ENCODE assay signal across 9 cellular contexts in the genomic region with DNA sequence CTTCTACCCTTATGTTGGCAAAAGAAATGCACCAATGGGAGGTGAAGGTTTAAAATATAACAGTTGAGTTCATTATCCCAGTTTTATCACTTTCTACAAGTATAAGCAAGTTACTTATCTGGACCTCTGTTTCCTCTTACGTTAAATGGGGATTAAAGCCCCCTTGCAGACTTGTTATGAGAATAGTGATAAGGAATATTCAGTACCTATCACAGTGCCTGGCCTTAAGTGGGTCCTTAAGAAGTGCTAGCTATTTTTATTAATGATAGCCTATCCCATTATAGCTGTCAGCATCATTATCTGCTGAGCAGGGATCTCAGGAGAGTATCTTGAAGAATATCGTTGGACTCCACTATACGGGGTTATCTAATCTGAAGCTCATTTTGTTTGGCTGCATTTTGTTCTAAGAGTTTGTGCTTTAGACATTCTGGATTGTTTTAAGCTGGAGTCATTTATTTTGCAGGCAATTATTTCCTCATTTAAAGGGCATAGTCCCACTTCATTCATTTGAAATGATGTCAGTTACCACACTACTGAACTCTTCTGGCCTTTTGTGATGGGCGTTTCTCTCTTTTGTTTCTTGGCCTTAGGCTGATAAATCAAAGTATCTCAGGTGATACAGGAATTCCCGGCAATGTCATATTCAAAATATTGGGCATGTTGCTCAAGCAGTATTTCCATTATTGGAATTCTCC. TPM values are rescaled to one million over a fixed set of nuclear protein-coding genes. Genes with fewer than 3 reads are reported as not detected.
DNase-seq lines count a peak whose midpoint lies in the region; ATAC-seq, FAIRE-seq and TF ChIP-seq lines count a peak whose summit lies in the region.
"Had no signal": no experiment of that assay in that cellular context is flagged by ENCODE, and none has a peak within 500 bp of the region (broad histone marks: within the 10 kb centered on the region; RNA-seq: fewer than 3 reads in every experiment).

No MANE protein-coding gene starts in this region.

- H3K27ac Mint-ChIP-seq in activated T-cell treated with anti-CD3 and anti-CD28 coated beads, Interleukin-2, amount 50 U/mL, for 72 hours: peak overlapping the region; percentile 50
- peak overlapping the region; percentile 57 for H3K27ac Mint-ChIP-seq in MCF 10A (ENCODE audit: low read depth, unreplicated experiment)

- no peak for FAIRE-seq in kidney (lab: Jason Lieb, UNC)

- no peaks in the 10 kb centered on the region for H3K27me3 ChIP-seq in upper lobe of right lung
- H3K27me3 ChIP-seq: BLaER1 had no signal

- no peaks in the 10 kb centered on the region for H3K9me3 ChIP-seq in kidney (ENCODE audit: control insufficient read depth in 1 of 2, low read length in 2 of 2)
- no peaks in the 10 kb centered on the region for H3K9me3 ChIP-seq in upper lobe of right lung

- H3K27me3 Mint-ChIP-seq in activated T-cell treated with anti-CD3 and anti-CD28 coated beads, Interleukin-2, amount 50 U/mL, for 72 hours (ENCODE audit: low read depth): no peaks in the 10 kb centered on the region
- no peaks in the 10 kb centered on the region for H3K27me3 Mint-ChIP-seq in activated T-cell treated with anti-CD3 and anti-CD28 coated beads, Interleukin-2, amount 50 U/mL, for 4 hours (ENCODE audit: low read depth)
- H3K27me3 Mint-ChIP-seq in MCF 10A (ENCODE audit: insufficient read depth, unreplicated experiment): no peaks in the 10 kb centered on the region

- no peak overlapping the region for H3K9ac ChIP-seq in kidney (ENCODE audit: low read length in 2 of 2)
- H3K9ac ChIP-seq: BLaER1 had no signal

- no peaks in the 10 kb centered on the region for H3K9me3 Mint-ChIP-seq in activated T-cell treated with anti-CD3 and anti-CD28 coated beads, Interleukin-2, amount 50 U/mL, for 72 hours
- no peaks in the 10 kb centered on the region for H3K9me3 Mint-ChIP-seq in activated T-cell treated with anti-CD3 and anti-CD28 coated beads, Interleukin-2, amount 50 U/mL, for 4 hours
- H3K9me3 Mint-ChIP-seq in MCF 10A (ENCODE audit: unreplicated experiment): no peaks in the 10 kb centered on the region

- BruUV-seq in MCF 10A (replicated peaks; lab: Mats Ljungman, UMichigan): no TSS peak

- DNase-seq in activated T-cell treated with anti-CD3 and anti-CD28 coated beads, Interleukin-2, amount 50 U/mL, for 72 hours: no peak
- no peak for DNase-seq in activated T-cell treated with anti-CD3 and anti-CD28 coated beads, Interleukin-2, amount 50 U/mL, for 4 hours
- DNase-seq in MCF 10A (ENCODE audit: unreplicated experiment) (no peak), kidney (no peak), upper lobe of right lung (no peak), SIG-M5 treated with dmso at 0.1 percent for 504 hours (lab: John Stamatoyannopoulos, UW; ENCODE audit: unreplicated experiment) (no peak), NCI-H1092 (lab: John Stamatoyannopoulos, UW) (no peak)

- H3K4me3 ChIP-seq in kidney (ENCODE audit: low read length in 2 of 2) (no peak overlapping the region), upper lobe of right lung (no peak overlapping the region)
- H3K4me3 ChIP-seq: BLaER1 had no signal

- peaks cover 87% of the 10 kb centered on the region for H3K4me1 Mint-ChIP-seq in activated T-cell treated with anti-CD3 and anti-CD28 coated beads, Interleukin-2, amount 50 U/mL, for 72 hours (ENCODE audit: low read depth)
- peaks cover 72% of the 10 kb centered on the region for H3K4me1 Mint-ChIP-seq in activated T-cell treated with anti-CD3 and anti-CD28 coated beads, Interleukin-2, amount 50 U/mL, for 4 hours (ENCODE audit: low read depth)
- H3K4me1 Mint-ChIP-seq in MCF 10A (ENCODE audit: insufficient read depth, unreplicated experiment): peaks cover 23% of the 10 kb centered on the region

- ATAC-seq in activated T-cell treated with anti-CD3 and anti-CD28 coated beads, Interleukin-2, amount 50 U/mL, for 72 hours (replicated peaks in 1 of 2): no peak
- ATAC-seq in activated T-cell treated with anti-CD3 and anti-CD28 coated beads, Interleukin-2, amount 50 U/mL, for 4 hours: no peak
- peak; percentile 16 for ATAC-seq in upper lobe of right lung
- ATAC-seq in HG03565 (IDR thresholded peaks at IDR 0.05; ENCODE audit: unreplicated experiment): no peak

- CTCF ChIA-PET in MCF 10A (lab: Yijun Ruan, JAX): interaction anchor here (0.6 to 1.7 kb wide), 6 partner anchors 10 to 322 kb away, joined by 3 to 4 read pairs (median 3); no protein-coding TSS in a partner anchor

- H3K27ac ChIP-seq in kidney (ENCODE audit: low read depth in 2 of 2, low read length in 2 of 2) (peak overlapping the region; percentile 47 to 63), upper lobe of right lung (peak overlapping the region; percentile 12)
- H3K27ac ChIP-seq: BLaER1 had no signal

- intact Hi-C loops in MCF 10A (cut with micrococcal nuclease) (no loop called here), kidney (cut with DNase I) (no loop called here), upper lobe of right lung (cut with DNase I) (no loop called here)

- no peak for TF ChIP-seq CTCF in MCF 10A (IDR thresholded peaks at IDR 0.05; ENCODE audit: unreplicated experiment)
- TF ChIP-seq CTCF in kidney (IDR thresholded peaks at IDR 0.05; ENCODE audit: borderline replicate concordance, extremely low read depth, insufficient read depth): no peak
- TF ChIP-seq CTCF in upper lobe of right lung (IDR thresholded peaks at IDR 0.05): no peak

- POLR2A ChIA-PET in MCF 10A (lab: Yijun Ruan, JAX): interaction anchor here (0.7 to 2.3 kb wide), 7 partner anchors 15 to 62 kb away, joined by 3 to 6 read pairs (median 4); partner anchors contain the start of gene RAB8B

- H3K36me3 ChIP-seq in kidney (ENCODE audit: control insufficient read depth in 1 of 2, insufficient read depth in 2 of 2, low read length in 2 of 2) (no peaks in the 10 kb centered on the region), upper lobe of right lung (peaks cover under 1% of the 10 kb centered on the region)

- peaks cover 3 to 8% of the 10 kb centered on the region in 2 donors for H3K36me3 Mint-ChIP-seq in activated T-cell treated with anti-CD3 and anti-CD28 coated beads, Interleukin-2, amount 50 U/mL, for 72 hours (ENCODE audit: insufficient read depth in 2 of 2)
- peaks cover 31% of the 10 kb centered on the region for H3K36me3 Mint-ChIP-seq in activated T-cell treated with anti-CD3 and anti-CD28 coated beads, Interleukin-2, amount 50 U/mL, for 4 hours (ENCODE audit: insufficient read depth)
- no peaks in the 10 kb centered on the region for H3K36me3 Mint-ChIP-seq in MCF 10A (ENCODE audit: insufficient read depth, unreplicated experiment)

- peaks cover 2 to 6% of the 10 kb centered on the region in 2 donors for H3K4me1 ChIP-seq in kidney (ENCODE audit: control insufficient read depth in 1 of 2, insufficient read depth in 1 of 2, low read depth in 1 of 2, low read length in 2 of 2)
- peaks cover 42% of the 10 kb centered on the region for H3K4me1 ChIP-seq in upper lobe of right lung

- no peak overlapping the region for H3K4me3 Mint-ChIP-seq in activated T-cell treated with anti-CD3 and anti-CD28 coated beads, Interleukin-2, amount 50 U/mL, for 72 hours
- no peak overlapping the region for H3K4me3 Mint-ChIP-seq in activated T-cell treated with anti-CD3 and anti-CD28 coated beads, Interleukin-2, amount 50 U/mL, for 4 hours
- H3K4me3 Mint-ChIP-seq in MCF 10A (ENCODE audit: unreplicated experiment): no peak overlapping the region

RNA-seq across cellular contexts. Expression of gene RAB8B, which starts 28.9 kb away (rescaled TPM):
- total RNA-seq in activated T-cell treated with anti-CD3 and anti-CD28 coated beads, Interleukin-2, amount 50 U/mL, for 72 hours: 100 to 1,000 TPM; 122 to 157 TPM
- 100 to 1,000 TPM; 127 to 166 (median 152) TPM for total RNA-seq in activated T-cell treated with anti-CD3 and anti-CD28 coated beads, Interleukin-2, amount 50 U/mL, for 4 hours
- 11.7 and 15.6 TPM in 2 replicates for total RNA-seq in MCF 10A (2022)
- total RNA-seq in kidney: 33.6 TPM
- 7.1 TPM for polyA plus RNA-seq in kidney (ENCODE audit: insufficient read depth, low read depth, low replicate concordance)
- total RNA-seq in upper lobe of right lung: 54.5 TPM

RNA-seq across cellular contexts. Expression of gene APH1B, which starts 59.1 kb away (rescaled TPM):
- 10 to 100 TPM; 24.4 to 30.6 TPM for total RNA-seq in activated T-cell treated with anti-CD3 and anti-CD28 coated beads, Interleukin-2, amount 50 U/mL, for 72 hours
- 1 to 10 TPM; 1.9 to 4.2 (median 3.7) TPM for total RNA-seq in activated T-cell treated with anti-CD3 and anti-CD28 coated beads, Interleukin-2, amount 50 U/mL, for 4 hours
- total RNA-seq in MCF 10A (2022) (5.2 and 8.2 TPM in 2 replicates), kidney (22.4 TPM), upper lobe of right lung (20.0 TPM)
- polyA plus RNA-seq in kidney (ENCODE audit: insufficient read depth, low read depth, low replicate concordance): 12.3 TPM
